ENCODE assay signal across 8 cellular contexts in genomic region chr16:88454315-88455057, GRCh38. TPM values are rescaled to one million over a fixed set of nuclear protein-coding genes. Genes with fewer than 3 reads are reported as not detected.
DNase-seq lines count a peak whose midpoint lies in the region; ATAC-seq and TF ChIP-seq lines count a peak whose summit lies in the region.

No MANE protein-coding gene starts in this region.

- H3K4me3 Mint-ChIP-seq in natural killer cell = peak overlapping the region; percentile 94

- peaks cover 37 to 57% of the 10 kb centered on the region in 2 donors for H3K4me1 Mint-ChIP-seq in natural killer cell

- H3K27me3 Mint-ChIP-seq in natural killer cell (ENCODE audit: low read depth in 2 of 2) = no peaks in the 10 kb centered on the region

- no peak for TF ChIP-seq CTCF in natural killer cell (IDR thresholded peaks at IDR 0.05)

- ATAC-seq in SK-N-SH treated with all-trans-retinoic acid at 6 μM for 48 hours = peak; percentile 13
- ATAC-seq in natural killer cell = no peak
- no peak for ATAC-seq in HG02981 (IDR thresholded peaks at IDR 0.05; ENCODE audit: unreplicated experiment)
- no peak for ATAC-seq in HG02938 (IDR thresholded peaks at IDR 0.05; ENCODE audit: unreplicated experiment)

- H3K36me3 Mint-ChIP-seq in natural killer cell = no peaks in the 10 kb centered on the region

- intact Hi-C loops in natural killer cell (cut with micrococcal nuclease) = loop anchor here (5.0 to 10.0 kb wide), 4 partner anchors 183 to 502 kb away; partner anchors contain the start of genes BANP, IL17C and PIEZO1

- peak; percentile 19 for DNase-seq in DMS79 treated with DMSO at 0.1 percent for 48 hours (lab: John Stamatoyannopoulos, UW)
- no peak for DNase-seq in DMS79 (lab: John Stamatoyannopoulos, UW)
- DNase-seq in ecto neural progenitor cell (ENCODE audit: low spot score) = peak; percentile 61
- peak; percentile 58 for DNase-seq in natural killer cell
- no peak for DNase-seq in NCI-H446 (lab: John Stamatoyannopoulos, UW)

- no peaks in the 10 kb centered on the region for H3K9me3 Mint-ChIP-seq in natural killer cell

- peak overlapping the region; percentile 100 for H3K27ac Mint-ChIP-seq in natural killer cell

TF ChIP-seq in SK-N-SH treated with all-trans-retinoic acid at 6 μM for 48 hours, 23 proteins besides CTCF, POLR2A, EP300 and RAD21:
- no peak for TF ChIP-seq CSRNP3 (CRISPR knock-in tag; IDR thresholded peaks at IDR 0.05)
- no peak for TF ChIP-seq SNAI2 (CRISPR knock-in tag; IDR thresholded peaks at IDR 0.05)
- TF ChIP-seq TOX (CRISPR knock-in tag; IDR thresholded peaks at IDR 0.05; ENCODE audit: borderline replicate concordance) = no peak
- TF ChIP-seq ZFP30 (CRISPR knock-in tag; IDR thresholded peaks at IDR 0.05) = no peak
- no peak for TF ChIP-seq RARB (CRISPR knock-in tag; IDR thresholded peaks at IDR 0.05)
- TF ChIP-seq ISL1 (CRISPR knock-in tag; IDR thresholded peaks at IDR 0.05) = no peak
- TF ChIP-seq ZC3H10 (CRISPR knock-in tag; IDR thresholded peaks at IDR 0.05) = no peak

RNA-seq across cellular contexts. Expression of gene ZFPM1, which starts 1.4 kb away (rescaled TPM):
- 10 to 100 TPM; 56.3 to 71.0 (median 64.6) TPM for total RNA-seq in natural killer cell

Comparison
In these comparisons a context has a peak if more than half of its experiments do, and no peak if none do; other contexts are left out.
1. DNase-seq: peak in DMS79 treated with DMSO at 0.1 percent for 48 hours (single experiment), ecto neural progenitor cell (single experiment) and natural killer cell (single experiment); none in DMS79 (single experiment) and NCI-H446 (0 of 2).